Comparison of ENCODE assay signal across 11 cellular contexts in genomic region chr7:127654404-127655392, GRCh38. TPM values are rescaled to one million over a fixed set of nuclear protein-coding genes. Genes with fewer than 3 reads are reported as not detected.
DNase-seq lines count a peak whose midpoint lies in the region; ATAC-seq and TF ChIP-seq lines count a peak whose summit lies in the region.
"Had no signal": no experiment of that assay in that cellular context is flagged by ENCODE, and none has a peak within 500 bp of the region (broad histone marks: within the 10 kb centered on the region; RNA-seq: fewer than 3 reads in every experiment).

No MANE protein-coding gene starts in this region.

- peak overlapping the region; percentile 40 for H3K27ac Mint-ChIP-seq in MCF 10A (ENCODE audit: low read depth, unreplicated experiment)
- peak overlapping the region in 1 of 2 donors; percentile 26 for H3K27ac Mint-ChIP-seq in effector memory CD8-positive, alpha-beta T cell
- peak overlapping the region; percentile 56 for H3K27ac Mint-ChIP-seq in stimulated activated naive B cell treated with anti-CD40 and anti-IgM and Interleukin-4, amounts not matched to agents 10 μg/mL and 1 μg/mL and 100 μg/mL, for 72 hours

- peaks cover 66% of the 10 kb centered on the region for H4K20me1 ChIP-seq in OCI-LY3 (ENCODE audit: insufficient read depth, low read length)

- TF ChIP-seq POLR2A in breast epithelium (IDR thresholded peaks at IDR 0.05) = no peak
- no peak for TF ChIP-seq POLR2A in GM18505 (IDR thresholded peaks at IDR 0.05; ENCODE audit: borderline replicate concordance, extremely low read depth, insufficient read depth, insufficient read length)

- no peaks in the 10 kb centered on the region for H3K9me3 Mint-ChIP-seq in MCF 10A (ENCODE audit: unreplicated experiment)
- H3K9me3 Mint-ChIP-seq in effector memory CD8-positive, alpha-beta T cell = no peaks in the 10 kb centered on the region
- no peaks in the 10 kb centered on the region for H3K9me3 Mint-ChIP-seq in stimulated activated naive B cell treated with anti-CD40 and anti-IgM and Interleukin-4, amounts not matched to agents 10 μg/mL and 1 μg/mL and 100 μg/mL, for 72 hours

- H3K9me3 ChIP-seq in breast epithelium (no peaks in the 10 kb centered on the region), OCI-LY3 (ENCODE audit: insufficient read depth, low read length) (no peaks in the 10 kb centered on the region)
- H3K9me3 ChIP-seq: thyroid gland had no signal

- H3K36me3 ChIP-seq in breast epithelium (no peaks in the 10 kb centered on the region), OCI-LY3 (replicated peaks; ENCODE audit: low read depth, low read length) (peaks cover 49% of the 10 kb centered on the region)
- H3K36me3 ChIP-seq: thyroid gland had no signal

- H3K36me3 Mint-ChIP-seq in MCF 10A (ENCODE audit: insufficient read depth, unreplicated experiment) = peaks cover 30% of the 10 kb centered on the region
- peaks cover 24% of the 10 kb centered on the region for H3K36me3 Mint-ChIP-seq in effector memory CD8-positive, alpha-beta T cell (ENCODE audit: insufficient read depth)
- H3K36me3 Mint-ChIP-seq in stimulated activated naive B cell treated with anti-CD40 and anti-IgM and Interleukin-4, amounts not matched to agents 10 μg/mL and 1 μg/mL and 100 μg/mL, for 72 hours = peaks cover 29 to 55% of the 10 kb centered on the region in 2 donors

- POLR2A ChIA-PET in MCF 10A (lab: Yijun Ruan, JAX) = interaction anchor here (0.6 to 2.1 kb wide), 6 partner anchors 9 to 664 kb away, joined by 3 to 9 read pairs (median 4); partner anchors contain the start of genes GCC1 and ZNF800

- H3K27me3 Mint-ChIP-seq in MCF 10A (ENCODE audit: insufficient read depth, unreplicated experiment) = no peaks in the 10 kb centered on the region
- no peaks in the 10 kb centered on the region for H3K27me3 Mint-ChIP-seq in effector memory CD8-positive, alpha-beta T cell
- no peaks in the 10 kb centered on the region for H3K27me3 Mint-ChIP-seq in stimulated activated naive B cell treated with anti-CD40 and anti-IgM and Interleukin-4, amounts not matched to agents 10 μg/mL and 1 μg/mL and 100 μg/mL, for 72 hours

- CTCF ChIA-PET in MCF 10A (lab: Yijun Ruan, JAX) = interaction anchor here (0.5 to 1.0 kb wide), 3 partner anchors 22 to 73 kb away, joined by 3 read pairs; no protein-coding TSS in a partner anchor

- 0 out of 2 replicates have a peak overlapping the region, but pooled peaks have one; percentile 97 for H3K9ac ChIP-seq in OCI-LY3 (ENCODE audit: low read length)
- H3K9ac ChIP-seq: parathyroid adenoma had no signal

- H3K27me3 ChIP-seq in breast epithelium (no peaks in the 10 kb centered on the region), OCI-LY3 (ENCODE audit: low read depth, low read length) (no peaks in the 10 kb centered on the region)
- H3K27me3 ChIP-seq: thyroid gland had no signal

- H3K79me2 ChIP-seq in OCI-LY3 (ENCODE audit: low read length) = peaks cover 83% of the 10 kb centered on the region

- H2AFZ ChIP-seq in OCI-LY3 (ENCODE audit: low read depth, low read length) = no peak overlapping the region
- H2AFZ ChIP-seq: parathyroid adenoma had no signal

- TF ChIP-seq CTCF in MCF 10A (IDR thresholded peaks at IDR 0.05; ENCODE audit: unreplicated experiment) (no peak), breast epithelium (IDR thresholded peaks at IDR 0.05) (no peak), OCI-LY3 (IDR thresholded peaks at IDR 0.05; ENCODE audit: low read depth, low read length) (no peak)

- DNase-seq in MCF 10A (ENCODE audit: unreplicated experiment) (peak; percentile 24), breast epithelium (ENCODE audit: low spot score in 2 of 2) (no peak), NCI-H1105 (lab: John Stamatoyannopoulos, UW) (no peak), mesenteric fat pad (ENCODE audit: low spot score) (no peak)
- no peak for DNase-seq in effector memory CD8-positive, alpha-beta T cell
- no peak for DNase-seq in stimulated activated naive B cell treated with anti-CD40 and anti-IgM and Interleukin-4, amounts not matched to agents 10 μg/mL and 1 μg/mL and 100 μg/mL, for 72 hours
- DNase-seq: SIG-M5, thyroid gland had no signal

- H3K4me1 ChIP-seq in breast epithelium (no peaks in the 10 kb centered on the region), OCI-LY3 (ENCODE audit: low read length) (peaks cover 36% of the 10 kb centered on the region)

- H3K4me2 ChIP-seq in OCI-LY3 (ENCODE audit: low read length) = peak overlapping the region; percentile 94

- peaks cover 48% of the 10 kb centered on the region for H3K4me1 Mint-ChIP-seq in MCF 10A (ENCODE audit: insufficient read depth, unreplicated experiment)
- peaks cover 55 to 67% of the 10 kb centered on the region in 2 donors for H3K4me1 Mint-ChIP-seq in effector memory CD8-positive, alpha-beta T cell (ENCODE audit: low read depth in 2 of 2)
- H3K4me1 Mint-ChIP-seq in stimulated activated naive B cell treated with anti-CD40 and anti-IgM and Interleukin-4, amounts not matched to agents 10 μg/mL and 1 μg/mL and 100 μg/mL, for 72 hours = peaks cover 33 to 39% of the 10 kb centered on the region in 2 donors

- H3K27ac ChIP-seq in breast epithelium (no peak overlapping the region), OCI-LY3 (ENCODE audit: low read length) (peak overlapping the region; percentile 17)
- H3K27ac ChIP-seq: parathyroid adenoma, thyroid gland had no signal

- H3K4me3 ChIP-seq in breast epithelium (peak overlapping the region in 1 of 3 donors; percentile 2), OCI-LY3 (ENCODE audit: low read length) (peak overlapping the region; percentile 96)
- H3K4me3 ChIP-seq: thyroid gland had no signal

- BruUV-seq in MCF 10A (replicated peaks; lab: Mats Ljungman, UMichigan) = no TSS peak

- intact Hi-C loops in MCF 10A (cut with micrococcal nuclease) = no loop called here
- intact Hi-C loops in breast epithelium (cut with DNase I; ENCODE audit: low total_unique reads) = no loop called here

- no peak overlapping the region for H3K4me3 Mint-ChIP-seq in MCF 10A (ENCODE audit: unreplicated experiment)
- peak overlapping the region; percentile 98 to 99 for H3K4me3 Mint-ChIP-seq in effector memory CD8-positive, alpha-beta T cell
- peak overlapping the region; percentile 95 to 99 for H3K4me3 Mint-ChIP-seq in stimulated activated naive B cell treated with anti-CD40 and anti-IgM and Interleukin-4, amounts not matched to agents 10 μg/mL and 1 μg/mL and 100 μg/mL, for 72 hours

- no peak for ATAC-seq in effector memory CD8-positive, alpha-beta T cell (replicated peaks)
- no peak for ATAC-seq in stimulated activated naive B cell treated with anti-CD40 and anti-IgM and Interleukin-4, amounts not matched to agents 10 μg/mL and 1 μg/mL and 100 μg/mL, for 72 hours (replicated peaks)
- ATAC-seq in GM18505 (IDR thresholded peaks at IDR 0.05; ENCODE audit: unreplicated experiment) = no peak

RNA-seq across cellular contexts. Expression of gene SND1, which starts 2.7 kb away (rescaled TPM):
- total RNA-seq in MCF 10A (2022) (291 and 297 TPM in 2 replicates), breast epithelium (100 to 1,000 TPM in 2 of 3 donors, 10 to 100 TPM in 1; 83.5 to 131 (median 120) TPM), mesenteric fat pad (193 TPM)

RNA-seq across cellular contexts. Expression of gene PAX4, which starts 36.8 kb away (rescaled TPM):
- total RNA-seq in MCF 10A (2022) (not detected in 2 replicates), breast epithelium (not detected), mesenteric fat pad (not detected)
- total RNA-seq: thyroid gland had no signal
